Comparison of ENCODE assay signal across 1 cellular context in genomic region chr1:32683397-32683796, GRCh38.
A peak's percentile ranks its signal among the peaks of the same experiment; 100 is the strongest.
TF ChIP-seq lines count a peak whose summit lies in the region.

No MANE protein-coding gene starts in this region.

TF ChIP-seq in H1, 55 proteins besides CTCF, POLR2A, EP300 and RAD21:
- TF ChIP-seq POLR2AphosphoS5 (IDR thresholded peaks at IDR 0.05; ENCODE audit: low read depth, low read length), result 0 out of 2 replicates have a peak, but pooled peaks have one; percentile 13
- no peak for TF ChIP-seq KDM4A (IDR thresholded peaks at IDR 0.05; ENCODE audit: low read depth, low read length, severe bottlenecking)
- no peak for TF ChIP-seq JUND (IDR thresholded peaks at IDR 0.05; ENCODE audit: low read length)
- no peak for TF ChIP-seq RNF2 (IDR thresholded peaks at IDR 0.05; ENCODE audit: borderline replicate concordance, low read depth, low read length, missing control alignments, poor library complexity, severe bottlenecking)
